ENCODE assay signal across 1 cellular context in the genomic region with DNA sequence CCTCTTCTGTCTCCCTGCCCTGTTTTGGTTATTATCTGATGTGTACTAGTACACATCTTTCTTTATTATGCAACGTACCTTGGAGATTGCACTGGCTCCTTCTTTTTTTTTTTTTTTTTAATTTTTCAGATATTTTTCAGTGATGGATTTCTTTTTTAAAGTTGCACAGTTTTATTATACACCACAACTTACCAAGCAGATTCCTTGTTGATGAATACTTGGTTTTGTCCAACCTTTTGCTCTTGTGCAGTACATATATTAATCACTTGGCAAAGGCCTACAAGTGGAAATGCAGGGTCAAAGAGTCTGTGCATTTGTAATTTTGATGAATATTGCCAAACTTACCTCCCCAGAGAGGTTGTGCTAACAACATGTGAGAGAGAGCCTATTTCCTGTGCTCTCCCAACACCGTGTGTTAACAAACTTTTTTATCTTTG.
TF ChIP-seq lines count a peak whose summit lies in the region.

No MANE protein-coding gene starts in this region.

TF ChIP-seq in SK-N-SH, 30 proteins besides CTCF, POLR2A, EP300 and RAD21 (continued from another document):
- TF ChIP-seq, protein P1, sequence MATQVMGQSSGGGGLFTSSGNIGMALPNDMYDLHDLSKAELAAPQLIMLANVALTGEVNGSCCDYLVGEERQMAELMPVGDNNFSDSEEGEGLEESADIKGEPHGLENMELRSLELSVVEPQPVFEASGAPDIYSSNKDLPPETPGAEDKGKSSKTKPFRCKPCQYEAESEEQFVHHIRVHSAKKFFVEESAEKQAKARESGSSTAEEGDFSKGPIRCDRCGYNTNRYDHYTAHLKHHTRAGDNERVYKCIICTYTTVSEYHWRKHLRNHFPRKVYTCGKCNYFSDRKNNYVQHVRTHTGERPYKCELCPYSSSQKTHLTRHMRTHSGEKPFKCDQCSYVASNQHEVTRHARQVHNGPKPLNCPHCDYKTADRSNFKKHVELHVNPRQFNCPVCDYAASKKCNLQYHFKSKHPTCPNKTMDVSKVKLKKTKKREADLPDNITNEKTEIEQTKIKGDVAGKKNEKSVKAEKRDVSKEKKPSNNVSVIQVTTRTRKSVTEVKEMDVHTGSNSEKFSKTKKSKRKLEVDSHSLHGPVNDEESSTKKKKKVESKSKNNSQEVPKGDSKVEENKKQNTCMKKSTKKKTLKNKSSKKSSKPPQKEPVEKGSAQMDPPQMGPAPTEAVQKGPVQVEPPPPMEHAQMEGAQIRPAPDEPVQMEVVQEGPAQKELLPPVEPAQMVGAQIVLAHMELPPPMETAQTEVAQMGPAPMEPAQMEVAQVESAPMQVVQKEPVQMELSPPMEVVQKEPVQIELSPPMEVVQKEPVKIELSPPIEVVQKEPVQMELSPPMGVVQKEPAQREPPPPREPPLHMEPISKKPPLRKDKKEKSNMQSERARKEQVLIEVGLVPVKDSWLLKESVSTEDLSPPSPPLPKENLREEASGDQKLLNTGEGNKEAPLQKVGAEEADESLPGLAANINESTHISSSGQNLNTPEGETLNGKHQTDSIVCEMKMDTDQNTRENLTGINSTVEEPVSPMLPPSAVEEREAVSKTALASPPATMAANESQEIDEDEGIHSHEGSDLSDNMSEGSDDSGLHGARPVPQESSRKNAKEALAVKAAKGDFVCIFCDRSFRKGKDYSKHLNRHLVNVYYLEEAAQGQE (IDR thresholded peaks at IDR 0.05; ENCODE audit: low read depth, low read length), result no peak
- TF ChIP-seq NRF1 (IDR thresholded peaks at IDR 0.05; ENCODE audit: low read depth, low read length) (no peak), TCF12 (IDR thresholded peaks at IDR 0.05) (peak; percentile 56), MXI1 (IDR thresholded peaks at IDR 0.05; ENCODE audit: low read depth, low read length) (no peak)
- TF ChIP-seq, protein P2, sequence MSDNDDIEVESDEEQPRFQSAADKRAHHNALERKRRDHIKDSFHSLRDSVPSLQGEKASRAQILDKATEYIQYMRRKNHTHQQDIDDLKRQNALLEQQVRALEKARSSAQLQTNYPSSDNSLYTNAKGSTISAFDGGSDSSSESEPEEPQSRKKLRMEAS (IDR thresholded peaks at IDR 0.05; ENCODE audit: low read depth), result peak; percentile 26; the same call in 1 of the 2 replicates
